ENCODE assay signal across 25 cellular contexts in the genomic region with DNA sequence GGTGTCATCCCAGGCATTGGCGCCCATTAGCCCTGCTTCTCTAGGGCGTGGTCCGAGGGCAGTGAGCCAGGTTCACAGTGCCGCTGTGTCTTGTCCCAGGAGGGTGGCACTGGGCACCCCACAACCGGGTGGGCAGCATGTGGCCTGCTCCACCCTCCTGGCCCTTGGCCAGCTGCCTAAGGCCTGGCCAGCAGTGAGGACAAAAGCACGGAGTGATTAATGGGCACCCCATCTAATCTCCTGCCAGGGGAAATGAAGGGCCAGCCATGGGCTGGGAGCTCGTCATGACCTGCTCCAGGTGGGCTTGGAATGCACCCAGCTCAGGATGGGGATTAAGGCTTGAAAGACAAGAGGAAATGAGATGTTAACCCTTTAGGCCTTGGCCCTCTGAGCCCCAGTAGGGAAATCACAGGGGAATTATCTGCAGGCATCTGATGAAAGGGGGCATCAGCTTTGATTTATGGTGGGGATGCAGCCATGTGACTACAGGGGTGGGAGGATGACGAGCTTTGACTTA. TPM values are rescaled to one million over a fixed set of nuclear protein-coding genes. Genes with fewer than 3 reads are reported as not detected.
"Had no signal": no experiment of that assay in that cellular context is flagged by ENCODE, and none has a peak within 500 bp of the region (broad histone marks: within the 10 kb centered on the region; RNA-seq: fewer than 3 reads in every experiment).

No MANE protein-coding gene starts in this region.

- H3K4me3 Mint-ChIP-seq: activated CD8-positive, alpha-beta T cell treated with anti-CD3 and anti-CD28 coated beads, Interleukin-2, amount 10 ng/mL, durations not matched to agents 7 days and 5 days; activated naive CD4-positive, alpha-beta T cell treated with anti-CD3 and anti-CD28 coated beads, Interleukin-2, amount 50 U/mL, for 24 hours; activated T-helper 1 cell treated with anti-CD3 and anti-CD28 coated beads, Interleukin-12 subunit alpha, Interleukin-12 subunit beta, Interleukin-2, Interleukin-4 antibody, amounts not matched to agents 30 ng/mL and 10 ng/mL and 1 ng/mL, durations not matched to agents 14 hours and 24 hours and 36 hours; dendritic cell treated with granulocyte-macrophage colony-stimulating factor and Interleukin-4, amounts not matched to agents 40 ng/mL and 50 ng/mL, for 4 days; natural killer cell; T-helper 17 cell had no signal

- H3K9me3 Mint-ChIP-seq: activated naive CD4-positive, alpha-beta T cell treated with anti-CD3 and anti-CD28 coated beads, Interleukin-2, amount 50 U/mL, for 24 hours; activated T-helper 1 cell treated with anti-CD3 and anti-CD28 coated beads, Interleukin-12 subunit alpha, Interleukin-12 subunit beta, Interleukin-2, Interleukin-4 antibody, amounts not matched to agents 30 ng/mL and 10 ng/mL and 1 ng/mL, durations not matched to agents 14 hours and 24 hours and 36 hours; dendritic cell treated with granulocyte-macrophage colony-stimulating factor and Interleukin-4, amounts not matched to agents 40 ng/mL and 50 ng/mL, for 4 days; natural killer cell had no signal

- H3K4me3 ChIP-seq: body of pancreas, cardiac muscle cell, ovary, prostate gland, upper lobe of right lung had no signal

- H3K27ac Mint-ChIP-seq: activated CD8-positive, alpha-beta T cell treated with anti-CD3 and anti-CD28 coated beads, Interleukin-2, amount 10 ng/mL, durations not matched to agents 7 days and 5 days; activated naive CD4-positive, alpha-beta T cell treated with anti-CD3 and anti-CD28 coated beads, Interleukin-2, amount 50 U/mL, for 24 hours; activated T-helper 1 cell treated with anti-CD3 and anti-CD28 coated beads, Interleukin-12 subunit alpha, Interleukin-12 subunit beta, Interleukin-2, Interleukin-4 antibody, amounts not matched to agents 30 ng/mL and 10 ng/mL and 1 ng/mL, durations not matched to agents 14 hours and 24 hours and 36 hours; dendritic cell treated with granulocyte-macrophage colony-stimulating factor and Interleukin-4, amounts not matched to agents 40 ng/mL and 50 ng/mL, for 4 days; natural killer cell; T-helper 17 cell had no signal

- H3K27ac ChIP-seq: body of pancreas, cardiac muscle cell, neutrophil, ovary, upper lobe of right lung had no signal

- H3K9me3 ChIP-seq: body of pancreas, neutrophil, ovary, prostate gland, upper lobe of right lung had no signal

- ATAC-seq: activated CD8-positive, alpha-beta T cell treated with anti-CD3 and anti-CD28 coated beads, Interleukin-2, amount 10 ng/mL, durations not matched to agents 7 days and 5 days; body of pancreas; natural killer cell; right cardiac atrium; stimulated activated naive CD8-positive, alpha-beta T cell treated with anti-CD3 and anti-CD28 coated beads, Interleukin-15, Interleukin-2, amounts not matched to agents 100 U/mL and 50 U/mL, for 24 hours; T-helper 17 cell; upper lobe of right lung had no signal

- H3K27me3 ChIP-seq: ovary, upper lobe of right lung had no signal

- H3K36me3 Mint-ChIP-seq: activated naive CD4-positive, alpha-beta T cell treated with anti-CD3 and anti-CD28 coated beads, Interleukin-2, amount 50 U/mL, for 24 hours; natural killer cell had no signal

- H3K36me3 ChIP-seq: cardiac muscle cell, neutrophil, ovary, prostate gland, upper lobe of right lung had no signal

- H3K4me1 ChIP-seq: upper lobe of right lung had no signal

- DNase-seq: activated CD4-positive, alpha-beta T cell treated with anti-CD3 and anti-CD28 coated beads, Interleukin-2, amount 50 U/mL, for 1 hour; activated CD4-positive, CD25-positive, alpha-beta regulatory T cell treated with anti-CD3 and anti-CD28 coated beads, Interleukin-2, amount 50 U/mL, for 72 hours; activated CD8-positive, alpha-beta T cell treated with anti-CD3 and anti-CD28 coated beads, Interleukin-2, amount 10 ng/mL, durations not matched to agents 7 days and 5 days; activated gamma-delta T cell treated with Interleukin-2 at 50 U/mL for 16 hours; anterior cingulate cortex; body of pancreas; effector CD4-positive, alpha-beta T cell; hippocampal formation; midbrain; natural killer cell; ovary; right cardiac atrium; stimulated activated CD4-positive, alpha-beta T cell treated with anti-CD3 and anti-CD28 coated beads, Interleukin-4, amount 100 ng/mL, for 4 hours; stimulated activated naive CD8-positive, alpha-beta T cell treated with anti-CD3 and anti-CD28 coated beads, Interleukin-15, Interleukin-2, amounts not matched to agents 100 U/mL and 50 U/mL, for 24 hours; SW 1271; T-helper 17 cell; upper lobe of right lung had no signal

- FAIRE-seq: frontal cortex, islet of Langerhans had no signal

RNA-seq across cellular contexts. Expression of gene THSD4, which starts 5.2 kb away (rescaled TPM):
- total RNA-seq: activated CD8-positive, alpha-beta T cell treated with anti-CD3 and anti-CD28 coated beads, Interleukin-2, amount 10 ng/mL, durations not matched to agents 7 days and 5 days; activated T-helper 1 cell treated with anti-CD3 and anti-CD28 coated beads, Interleukin-12 subunit alpha, Interleukin-12 subunit beta, Interleukin-2, Interleukin-4 antibody, amounts not matched to agents 30 ng/mL and 10 ng/mL and 1 ng/mL, durations not matched to agents 14 hours and 24 hours and 36 hours; natural killer cell; T-helper 17 cell had no signal
